28 cellular contexts compared by ENCODE assay signal in genomic region chr4:41322613-41323012, GRCh38.
"Had no signal": no experiment of that assay in that cellular context is flagged by ENCODE, and none has a peak within 500 bp of the region (broad histone marks: within the 10 kb centered on the region; RNA-seq: fewer than 3 reads in every experiment).

No MANE protein-coding gene starts in this region.

- H3K4me3 Mint-ChIP-seq: activated CD4-positive, alpha-beta memory T cell treated with anti-CD3 and anti-CD28 coated beads for 36 hours; activated CD4-positive, alpha-beta T cell treated with anti-CD3 and anti-CD28 coated beads, Interleukin-2, amount 10 ng/mL, durations not matched to agents 7 days and 5 days; activated naive CD8-positive, alpha-beta T cell treated with anti-CD3 and anti-CD28 coated beads, Interleukin-2, amount 50 U/mL, for 24 hours; activated T-cell treated with anti-CD3 and anti-CD28 coated beads, Interleukin-2, amount 50 U/mL, for 4 hours; T-helper 1 cell treated with Interleukin-12 subunit alpha and Interleukin-12 subunit beta and Interleukin-4 antibody, amounts not matched to agents 30 μg/mL and 1 μg/mL, for 36 hours had no signal

- H3K27ac ChIP-seq: ascending aorta, brain microvascular endothelial cell, cardiac muscle cell, colonic mucosa had no signal

- H3K9me2 ChIP-seq: SK-N-SH had no signal

- H3K36me3 Mint-ChIP-seq: activated CD4-positive, alpha-beta memory T cell treated with anti-CD3 and anti-CD28 coated beads for 36 hours; activated naive CD4-positive, alpha-beta T cell treated with anti-CD3 and anti-CD28 coated beads, Interleukin-2, amount 50 U/mL, for 72 hours had no signal

- H3K4me3 ChIP-seq: ascending aorta, cardiac muscle cell, colonic mucosa had no signal

- H3K27ac Mint-ChIP-seq: activated CD4-positive, alpha-beta memory T cell treated with anti-CD3 and anti-CD28 coated beads for 36 hours; activated CD4-positive, alpha-beta T cell treated with anti-CD3 and anti-CD28 coated beads, Interleukin-2, amount 10 ng/mL, durations not matched to agents 7 days and 5 days; activated naive CD4-positive, alpha-beta T cell treated with anti-CD3 and anti-CD28 coated beads, Interleukin-2, amount 50 U/mL, for 72 hours; activated naive CD8-positive, alpha-beta T cell treated with anti-CD3 and anti-CD28 coated beads, Interleukin-2, amount 50 U/mL, for 24 hours; T-helper 1 cell treated with Interleukin-12 subunit alpha and Interleukin-12 subunit beta and Interleukin-4 antibody, amounts not matched to agents 30 μg/mL and 1 μg/mL, for 36 hours had no signal

- DNase-seq: activated CD4-positive, alpha-beta memory T cell treated with anti-CD3 and anti-CD28 coated beads for 36 hours; activated CD4-positive, alpha-beta T cell treated with anti-CD3 and anti-CD28 coated beads, Interleukin-2, amount 10 ng/mL, durations not matched to agents 7 days and 5 days; activated CD4-positive, CD25-positive, alpha-beta regulatory T cell; activated CD8-positive, alpha-beta memory T cell treated with anti-CD3 and anti-CD28 coated beads for 24 hours; activated effector memory CD4-positive, alpha-beta T cell treated with anti-CD3 and anti-CD28 coated beads, Interleukin-2, amount 50 U/mL, for 16 hours; activated naive CD4-positive, alpha-beta T cell treated with Interleukin-2 at 50 U/mL for 16 hours; activated naive CD8-positive, alpha-beta T cell treated with anti-CD3 and anti-CD28 coated beads, Interleukin-2, amount 50 U/mL, for 24 hours; activated T-cell treated with anti-CD3 and anti-CD28 coated beads, Interleukin-2, amount 50 U/mL, for 4 hours; amniotic stem cell; brain microvascular endothelial cell; colonic mucosa; MM.1S; NCI-H1105 treated with DMSO at 0.1 percent for 48 hours; NCI-H1436 treated with DMSO at 0.1 percent for 48 hours; NCI-H187 treated with DMSO at 0.1 percent for 48 hours; NCI-H2081 treated with DMSO at 0.1 percent for 48 hours; NCI-H2227 treated with DMSO at 0.1 percent for 48 hours; NCI-H446 treated with DMSO at 0.1 percent for 48 hours; NCI-H524 treated with DMSO at 0.1 percent for 48 hours; NCI-H82; RPMI8226; SK-N-SH; T-helper 9 cell had no signal

- H3K27me3 Mint-ChIP-seq: activated CD4-positive, alpha-beta memory T cell treated with anti-CD3 and anti-CD28 coated beads for 36 hours; activated CD4-positive, alpha-beta T cell treated with anti-CD3 and anti-CD28 coated beads, Interleukin-2, amount 10 ng/mL, durations not matched to agents 7 days and 5 days had no signal

- H3K9ac ChIP-seq: SK-N-SH had no signal

- H3K27me3 ChIP-seq: ascending aorta, brain microvascular endothelial cell, colonic mucosa had no signal

- H3K9me3 Mint-ChIP-seq: activated CD4-positive, alpha-beta memory T cell treated with anti-CD3 and anti-CD28 coated beads for 36 hours; activated CD4-positive, alpha-beta T cell treated with anti-CD3 and anti-CD28 coated beads, Interleukin-2, amount 10 ng/mL, durations not matched to agents 7 days and 5 days; activated naive CD8-positive, alpha-beta T cell treated with anti-CD3 and anti-CD28 coated beads, Interleukin-2, amount 50 U/mL, for 24 hours; activated T-cell treated with anti-CD3 and anti-CD28 coated beads, Interleukin-2, amount 50 U/mL, for 4 hours; T-helper 1 cell treated with Interleukin-12 subunit alpha and Interleukin-12 subunit beta and Interleukin-4 antibody, amounts not matched to agents 30 μg/mL and 1 μg/mL, for 36 hours had no signal

- H3K36me3 ChIP-seq: ascending aorta, brain microvascular endothelial cell, cardiac muscle cell, colonic mucosa had no signal

- H3K4me1 Mint-ChIP-seq: activated CD4-positive, alpha-beta T cell treated with anti-CD3 and anti-CD28 coated beads, Interleukin-2, amount 10 ng/mL, durations not matched to agents 7 days and 5 days had no signal

- H3K4me2 ChIP-seq: SK-N-SH had no signal

- ATAC-seq: activated naive CD4-positive, alpha-beta T cell treated with anti-CD3 and anti-CD28 coated beads, Interleukin-2, amount 50 U/mL, for 72 hours; activated naive CD8-positive, alpha-beta T cell treated with anti-CD3 and anti-CD28 coated beads, Interleukin-2, amount 50 U/mL, for 24 hours; activated T-cell treated with anti-CD3 and anti-CD28 coated beads, Interleukin-2, amount 50 U/mL, for 4 hours; Right ventricle myocardium inferior had no signal

- H3K9me3 ChIP-seq: ascending aorta, colonic mucosa, SK-N-SH had no signal
